Comparison of ENCODE assay signal across 8 cellular contexts in genomic region chr1:28510350-28511223, GRCh38. TPM values are rescaled to one million over a fixed set of nuclear protein-coding genes. Genes with fewer than 3 reads are reported as not detected.
DNase-seq lines count a peak whose midpoint lies in the region; ATAC-seq, FAIRE-seq and TF ChIP-seq lines count a peak whose summit lies in the region.

No MANE protein-coding gene starts in this region.

- TF ChIP-seq CTCF in keratinocyte (optimal IDR thresholded peaks at IDR 0.05 in 1 of 3, IDR thresholded peaks at IDR 0.05 in 1 of 3, conservative IDR thresholded peaks at IDR 0.05 in 1 of 3; ENCODE audit: extremely low read depth in 1 of 3, insufficient read depth in 2 of 3, low read length in 3 of 3) = no peak

- H2AFZ ChIP-seq in keratinocyte (ENCODE audit: control insufficient read depth, low read length) = no peak overlapping the region

- FAIRE-seq in keratinocyte (lab: Jason Lieb, UNC) = no peak

- no peak overlapping the region for H3K4me2 ChIP-seq in keratinocyte (ENCODE audit: control insufficient read depth, extremely low read depth, insufficient read depth, low read depth, low read length)

- H4K20me1 ChIP-seq in keratinocyte (ENCODE audit: control insufficient read depth, extremely low read depth, insufficient read depth, low read length) = peaks cover 27% of the 10 kb centered on the region

- peaks cover 2% of the 10 kb centered on the region for H3K27me3 Mint-ChIP-seq in activated T-cell treated with anti-CD3 and anti-CD28 coated beads, Interleukin-2, amount 50 U/mL, for 24 hours

- H3K4me1 ChIP-seq in keratinocyte (ENCODE audit: control insufficient read depth, extremely low read depth, insufficient read depth, low read length) = peaks cover 19% of the 10 kb centered on the region

- H3K9me3 ChIP-seq in keratinocyte (ENCODE audit: control insufficient read depth, low read depth, low read length) = no peaks in the 10 kb centered on the region

- no peaks in the 10 kb centered on the region for H3K9me1 ChIP-seq in keratinocyte (ENCODE audit: control insufficient read depth, extremely low read depth, insufficient read depth, low read length)

- peak overlapping the region; percentile 86 for H3K27ac ChIP-seq in keratinocyte (ENCODE audit: control insufficient read depth, insufficient read depth, low read length)

- peaks cover 24% of the 10 kb centered on the region for H3K79me2 ChIP-seq in keratinocyte (ENCODE audit: control insufficient read depth, insufficient read depth, low read length)

- peak overlapping the region; percentile 100 for H3K27ac Mint-ChIP-seq in activated T-cell treated with anti-CD3 and anti-CD28 coated beads, Interleukin-2, amount 50 U/mL, for 24 hours

- H3K27me3 ChIP-seq in keratinocyte (ENCODE audit: control insufficient read depth, extremely low read depth, insufficient read depth, low read length) = no peaks in the 10 kb centered on the region

- H3K4me3 Mint-ChIP-seq in activated T-cell treated with anti-CD3 and anti-CD28 coated beads, Interleukin-2, amount 50 U/mL, for 24 hours = peak overlapping the region; percentile 96

- dilution Hi-C loops in keratinocyte (cut with MboI; ENCODE audit: extremely low pct_ligation_motif_present, low sequenced_read_pairs) = no loop called here

- H3K4me1 Mint-ChIP-seq in activated T-cell treated with anti-CD3 and anti-CD28 coated beads, Interleukin-2, amount 50 U/mL, for 24 hours (ENCODE audit: low read depth) = peaks cover 37% of the 10 kb centered on the region

- H3K9me3 Mint-ChIP-seq in activated T-cell treated with anti-CD3 and anti-CD28 coated beads, Interleukin-2, amount 50 U/mL, for 24 hours = no peaks in the 10 kb centered on the region

- peaks cover 86% of the 10 kb centered on the region for H3K36me3 Mint-ChIP-seq in activated T-cell treated with anti-CD3 and anti-CD28 coated beads, Interleukin-2, amount 50 U/mL, for 24 hours (ENCODE audit: low read depth)

- H3K9ac ChIP-seq in keratinocyte (ENCODE audit: control insufficient read depth, extremely low read depth, insufficient read depth, low read length) = peak overlapping the region; percentile 98

- peaks cover 32 to 50% of the 10 kb centered on the region in 2 experiments for H3K36me3 ChIP-seq in keratinocyte (ENCODE audit: control insufficient read depth in 2 of 2, extremely low read depth in 1 of 2, insufficient read depth in 2 of 2, low read length in 2 of 2)

- DNase-seq in DMS114 treated with DMSO at 0.1 percent for 48 hours (lab: John Stamatoyannopoulos, UW; ENCODE audit: unreplicated experiment) = peak; percentile 67
- peak; percentile 55 for DNase-seq in LHCN-M2 (ENCODE audit: low read depth)
- DNase-seq in activated T-cell treated with anti-CD3 and anti-CD28 coated beads, Interleukin-2, amount 50 U/mL, for 24 hours = peak; percentile 74
- no peak for DNase-seq in keratinocyte (ENCODE audit: low read depth, low spot score)
- no peak for DNase-seq in midbrain (lab: John Stamatoyannopoulos, UW)
- no peak for DNase-seq in NCI-H187 (lab: John Stamatoyannopoulos, UW)

- H3K4me3 ChIP-seq in keratinocyte (ENCODE audit: control insufficient read depth in 2 of 3, extremely low read depth in 1 of 3, insufficient read depth in 2 of 3, low read depth in 1 of 3, low read length in 3 of 3) = no peak overlapping the region

- ATAC-seq in GM21717 (IDR thresholded peaks at IDR 0.05; ENCODE audit: unreplicated experiment) (no peak), HG03378 (IDR thresholded peaks at IDR 0.05; ENCODE audit: unreplicated experiment) (no peak)

RNA-seq across cellular contexts. Expression of gene RCC1, which starts 4.7 kb away (rescaled TPM):
- total RNA-seq in LHCN-M2 (2014; rRNA removed) = 46.4 and 53.1 TPM in 2 replicates
- 34.8 TPM for polyA plus RNA-seq in LHCN-M2 (2012)
- polyA plus RNA-seq in keratinocyte = 23.8 to 45.8 TPM (median 38.6 TPM) in 3 replicates
- 30.4 TPM for polyA plus RNA-seq in keratinocyte (2011; ENCODE audit: low read depth)
- polyA plus RNA-seq in keratinocyte (2011; cell fraction: cytosol; rRNA removed) = 23.9 and 27.2 TPM in 2 replicates
- polyA plus RNA-seq in keratinocyte (2011; cell fraction: nucleus; rRNA removed) = 28.8 and 29.7 TPM in 2 replicates
- 45.0 and 52.8 TPM in 2 replicates for polyA plus RNA-seq in keratinocyte (2012; ENCODE audit: low replicate concordance)
- 25.6 to 61.5 TPM (median 53.6 TPM) in 3 replicates for polyA minus RNA-seq in keratinocyte
- polyA minus RNA-seq in keratinocyte (2011; cell fraction: cytosol; rRNA and poly(A)+ RNA removed) = 31.5 TPM
- polyA minus RNA-seq in keratinocyte (2011; cell fraction: nucleus; rRNA and poly(A)+ RNA removed) = 16.9 and 20.2 TPM in 2 replicates

RNA-seq across cellular contexts. Expression of gene TRNAU1AP, which starts 42.3 kb away (rescaled TPM):
- 17.8 and 22.6 TPM in 2 replicates for total RNA-seq in LHCN-M2 (2014; rRNA removed)
- 36.0 TPM for polyA plus RNA-seq in LHCN-M2 (2012)
- polyA plus RNA-seq in keratinocyte = 28.9 to 43.5 TPM (median 40.4 TPM) in 3 replicates
- 20.9 TPM for polyA plus RNA-seq in keratinocyte (2011; ENCODE audit: low read depth)
- 23.1 and 27.7 TPM in 2 replicates for polyA plus RNA-seq in keratinocyte (2011; cell fraction: cytosol; rRNA removed)
- 33.8 and 34.5 TPM in 2 replicates for polyA plus RNA-seq in keratinocyte (2011; cell fraction: nucleus; rRNA removed)
- 25.7 and 31.9 TPM in 2 replicates for polyA plus RNA-seq in keratinocyte (2012; ENCODE audit: low replicate concordance)
- polyA minus RNA-seq in keratinocyte = 10.1 to 19.9 TPM (median 11.8 TPM) in 3 replicates
- polyA minus RNA-seq in keratinocyte (2011; cell fraction: cytosol; rRNA and poly(A)+ RNA removed) = 5.6 TPM
- polyA minus RNA-seq in keratinocyte (2011; cell fraction: nucleus; rRNA and poly(A)+ RNA removed) = 8.3 and 10.3 TPM in 2 replicates

Comparison
In these comparisons a context has a peak if more than half of its experiments do, and no peak if none do; other contexts are left out.
1. DNase-seq: peak in DMS114 treated with DMSO at 0.1 percent for 48 hours (single experiment), LHCN-M2 (single experiment) and activated T-cell treated with anti-CD3 and anti-CD28 coated beads, Interleukin-2, amount 50 U/mL, for 24 hours (single experiment); none in keratinocyte (single experiment), midbrain (single experiment) and NCI-H187 (0 of 2).